Comparison of ENCODE assay signal across 3 cellular contexts in the genomic region with DNA sequence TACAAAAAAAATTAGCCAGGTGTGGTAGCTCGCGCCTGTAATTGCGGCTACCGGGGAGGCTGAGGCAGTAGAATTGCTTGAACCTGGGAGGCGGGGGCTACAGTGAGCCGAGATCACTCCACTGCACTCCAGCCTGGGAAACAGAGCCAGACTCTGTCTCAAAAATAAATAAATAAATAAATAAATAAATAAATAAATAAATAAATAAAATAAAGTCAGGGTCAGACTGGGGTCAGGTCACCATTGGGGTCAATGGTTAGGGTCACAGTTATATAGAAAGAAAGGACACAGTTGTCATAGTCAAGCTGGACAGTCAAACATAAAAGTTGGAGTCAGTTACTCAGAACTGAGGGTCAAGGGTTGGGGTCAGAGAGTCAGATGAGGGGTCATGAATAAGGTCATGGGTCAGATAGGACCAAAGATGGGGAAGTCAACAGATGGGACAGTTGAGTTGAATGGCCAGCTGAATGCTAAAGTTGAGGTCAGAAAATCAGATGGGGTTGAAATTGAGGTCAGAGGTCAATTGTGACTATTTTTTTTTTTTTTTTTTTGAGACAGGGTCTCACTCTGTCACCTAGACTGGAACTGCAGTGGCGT.
A peak's percentile ranks its signal among the peaks of the same experiment; 100 is the strongest.
TF ChIP-seq lines count a peak whose summit lies in the region.

No MANE protein-coding gene starts in this region.

TF ChIP-seq in SK-N-SH, 30 proteins besides CTCF, POLR2A, EP300 and RAD21:
- TF ChIP-seq NFIC (IDR thresholded peaks at IDR 0.05; ENCODE audit: borderline replicate concordance) (no peak), EZH2phosphoT487 (IDR thresholded peaks at IDR 0.05; ENCODE audit: borderline replicate concordance, low read depth) (no peak), MXI1 (IDR thresholded peaks at IDR 0.05; ENCODE audit: low read depth, low read length) (no peak)
- TF ChIP-seq, protein P1, sequence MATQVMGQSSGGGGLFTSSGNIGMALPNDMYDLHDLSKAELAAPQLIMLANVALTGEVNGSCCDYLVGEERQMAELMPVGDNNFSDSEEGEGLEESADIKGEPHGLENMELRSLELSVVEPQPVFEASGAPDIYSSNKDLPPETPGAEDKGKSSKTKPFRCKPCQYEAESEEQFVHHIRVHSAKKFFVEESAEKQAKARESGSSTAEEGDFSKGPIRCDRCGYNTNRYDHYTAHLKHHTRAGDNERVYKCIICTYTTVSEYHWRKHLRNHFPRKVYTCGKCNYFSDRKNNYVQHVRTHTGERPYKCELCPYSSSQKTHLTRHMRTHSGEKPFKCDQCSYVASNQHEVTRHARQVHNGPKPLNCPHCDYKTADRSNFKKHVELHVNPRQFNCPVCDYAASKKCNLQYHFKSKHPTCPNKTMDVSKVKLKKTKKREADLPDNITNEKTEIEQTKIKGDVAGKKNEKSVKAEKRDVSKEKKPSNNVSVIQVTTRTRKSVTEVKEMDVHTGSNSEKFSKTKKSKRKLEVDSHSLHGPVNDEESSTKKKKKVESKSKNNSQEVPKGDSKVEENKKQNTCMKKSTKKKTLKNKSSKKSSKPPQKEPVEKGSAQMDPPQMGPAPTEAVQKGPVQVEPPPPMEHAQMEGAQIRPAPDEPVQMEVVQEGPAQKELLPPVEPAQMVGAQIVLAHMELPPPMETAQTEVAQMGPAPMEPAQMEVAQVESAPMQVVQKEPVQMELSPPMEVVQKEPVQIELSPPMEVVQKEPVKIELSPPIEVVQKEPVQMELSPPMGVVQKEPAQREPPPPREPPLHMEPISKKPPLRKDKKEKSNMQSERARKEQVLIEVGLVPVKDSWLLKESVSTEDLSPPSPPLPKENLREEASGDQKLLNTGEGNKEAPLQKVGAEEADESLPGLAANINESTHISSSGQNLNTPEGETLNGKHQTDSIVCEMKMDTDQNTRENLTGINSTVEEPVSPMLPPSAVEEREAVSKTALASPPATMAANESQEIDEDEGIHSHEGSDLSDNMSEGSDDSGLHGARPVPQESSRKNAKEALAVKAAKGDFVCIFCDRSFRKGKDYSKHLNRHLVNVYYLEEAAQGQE (IDR thresholded peaks at IDR 0.05; ENCODE audit: low read depth, low read length): no peak

TF ChIP-seq in SK-N-SH treated with all-trans-retinoic acid at 6 μM for 48 hours, 23 proteins besides CTCF, POLR2A, EP300 and RAD21:
- TF ChIP-seq ARNTL (CRISPR knock-in tag; IDR thresholded peaks at IDR 0.05; ENCODE audit: borderline replicate concordance, low read depth): no peak
- TF ChIP-seq, protein P2, sequence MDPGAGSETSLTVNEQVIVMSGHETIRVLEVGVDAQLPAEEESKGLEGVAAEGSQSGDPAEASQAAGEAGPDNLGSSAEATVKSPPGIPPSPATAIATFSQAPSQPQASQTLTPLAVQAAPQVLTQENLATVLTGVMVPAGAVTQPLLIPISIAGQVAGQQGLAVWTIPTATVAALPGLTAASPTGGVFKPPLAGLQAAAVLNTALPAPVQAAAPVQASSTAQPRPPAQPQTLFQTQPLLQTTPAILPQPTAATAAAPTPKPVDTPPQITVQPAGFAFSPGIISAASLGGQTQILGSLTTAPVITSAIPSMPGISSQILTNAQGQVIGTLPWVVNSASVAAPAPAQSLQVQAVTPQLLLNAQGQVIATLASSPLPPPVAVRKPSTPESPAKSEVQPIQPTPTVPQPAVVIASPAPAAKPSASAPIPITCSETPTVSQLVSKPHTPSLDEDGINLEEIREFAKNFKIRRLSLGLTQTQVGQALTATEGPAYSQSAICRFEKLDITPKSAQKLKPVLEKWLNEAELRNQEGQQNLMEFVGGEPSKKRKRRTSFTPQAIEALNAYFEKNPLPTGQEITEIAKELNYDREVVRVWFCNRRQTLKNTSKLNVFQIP (CRISPR knock-in tag; IDR thresholded peaks at IDR 0.05; ENCODE audit: borderline replicate concordance, low read depth): no peak
TF ChIP-seq in SK-N-SH treated with all-trans-retinoic acid at 6 μM for 48 hours: peak in this region for 0.

TF ChIP-seq in HEK293T, 16 proteins besides CTCF, POLR2A, EP300 and RAD21:
- no peak for TF ChIP-seq CTBP1 (IDR thresholded peaks at IDR 0.05; ENCODE audit: borderline replicate concordance)
- TF ChIP-seq TARDBP (IDR thresholded peaks at IDR 0.05): no peak
- TF ChIP-seq ZNF384 (IDR thresholded peaks at IDR 0.05): peak; percentile 65; the same call in 1 of the 2 replicates
- TF ChIP-seq L3MBTL2 (conservative IDR thresholded peaks at IDR 0.05): no peak
- TF ChIP-seq FOXK2 (IDR thresholded peaks at IDR 0.05): no peak
- TF ChIP-seq FOXM1 (IDR thresholded peaks at IDR 0.05; ENCODE audit: borderline replicate concordance): no peak
- no peak for TF ChIP-seq NFRKB (IDR thresholded peaks at IDR 0.05)
- TF ChIP-seq HDGF (IDR thresholded peaks at IDR 0.05; ENCODE audit: borderline replicate concordance): no peak
